ENCODE assay signal across 19 cellular contexts in the genomic region with DNA sequence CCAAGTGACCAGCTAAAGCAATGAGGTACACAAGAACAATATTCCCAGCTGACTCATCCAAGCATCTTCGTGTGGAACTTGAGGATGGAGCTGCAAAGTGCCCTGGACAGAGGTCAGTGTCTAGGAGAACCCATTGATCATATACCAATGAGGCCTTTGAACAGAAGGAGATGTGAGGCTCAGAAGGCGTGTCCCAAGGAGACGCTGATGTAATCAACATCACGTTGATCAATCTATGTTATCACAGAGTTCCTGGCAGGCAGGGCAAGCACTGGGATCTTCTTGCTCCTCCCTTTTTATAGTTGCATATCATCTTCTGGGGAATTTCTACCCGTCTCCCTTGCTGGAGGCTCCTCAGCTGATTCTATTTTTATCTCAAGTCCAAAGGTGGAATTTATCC.
DNase-seq lines count a peak whose midpoint lies in the region; ATAC-seq and TF ChIP-seq lines count a peak whose summit lies in the region.
"Had no signal": no experiment of that assay in that cellular context is flagged by ENCODE, and none has a peak within 500 bp of the region (broad histone marks: within the 10 kb centered on the region; RNA-seq: fewer than 3 reads in every experiment).

No MANE protein-coding gene starts in this region.

- H3K14ac ChIP-seq in H9 (ENCODE audit: insufficient read depth, low read length), result no peak overlapping the region

- H4K8ac ChIP-seq in H9 (replicated peaks; ENCODE audit: insufficient read length, low read depth, low read length), result peak overlapping the region; percentile 60

- no peak for TF ChIP-seq EP300 in transverse colon (IDR thresholded peaks at IDR 0.05; ENCODE audit: low read depth)

- H2BK5ac ChIP-seq in H9 (ENCODE audit: insufficient read length, low read length), result no peak overlapping the region

- CTCF ChIA-PET in HEK293T (lab: Yijun Ruan, JAX), result no interaction called here

- no peak overlapping the region for H3K4me3 ChIP-seq in transverse colon
- H3K4me3 ChIP-seq: A549; BLaER1 treated with 17β-estradiol and CSF1 and Interleukin-3, amounts not matched to agents 10 nM and 100 nM had no signal

- no peak overlapping the region for H3K27ac Mint-ChIP-seq in H9
- H3K27ac Mint-ChIP-seq: B cell; CD4-positive, alpha-beta T cell; CD8-positive, alpha-beta T cell had no signal

- no peak overlapping the region for H3K4me3 Mint-ChIP-seq in H9
- H3K4me3 Mint-ChIP-seq: B cell; CD4-positive, alpha-beta T cell; CD8-positive, alpha-beta T cell had no signal

- H3K23me2 ChIP-seq in H9 (ENCODE audit: insufficient read length, low read depth, low read length, poor library complexity, severe bottlenecking), result no peaks in the 10 kb centered on the region

- H3K56ac ChIP-seq in H9 (ENCODE audit: insufficient read length, low read depth, low read length), result no peak overlapping the region

- H2AK5ac ChIP-seq in H9 (ENCODE audit: insufficient read length, low read length), result no peak overlapping the region

- H3K36me3 Mint-ChIP-seq in H9 (ENCODE audit: insufficient read depth in 1 of 3, low read depth in 3 of 3), result no peaks in the 10 kb centered on the region
- H3K36me3 Mint-ChIP-seq: CD8-positive, alpha-beta T cell had no signal

- no peak overlapping the region for H2BK120ac ChIP-seq in H9 (ENCODE audit: low read depth, low read length, poor library complexity, severe bottlenecking)

- H2BK12ac ChIP-seq in H9 (ENCODE audit: insufficient read length, low read depth, low read length), result no peak overlapping the region

- H4K91ac ChIP-seq in H9 (ENCODE audit: insufficient read length, low read depth, low read length), result no peak overlapping the region

- no peak overlapping the region for H3K9ac ChIP-seq in H9 (ENCODE audit: extremely low read depth, insufficient read length, low read length)
- H3K9ac ChIP-seq: BLaER1 treated with 17β-estradiol and CSF1 and Interleukin-3, amounts not matched to agents 10 nM and 100 nM had no signal

- H3K4me2 ChIP-seq in H9 (ENCODE audit: insufficient read depth, insufficient read length, low read length), result no peak overlapping the region
- H3K4me2 ChIP-seq: A549; BLaER1 treated with 17β-estradiol and CSF1 and Interleukin-3, amounts not matched to agents 10 nM and 100 nM had no signal

- intact Hi-C loops in left colon (cut with DNase I, micrococcal nuclease) (no loop called here), transverse colon (cut with DNase I; ENCODE audit: low total_unique reads) (no loop called here)

- ATAC-seq in left colon (peak; percentile 79), omental fat pad (ENCODE audit: low FRiP score) (peak; percentile 22)
- ATAC-seq: A549; CD8-positive, alpha-beta T cell had no signal

- DNase-seq in H9, result no peak
- DNase-seq in left colon, result no peak
- no peak for DNase-seq in omental fat pad (ENCODE audit: low spot score)
- DNase-seq in transverse colon, result peak; percentile 17
- DNase-seq in epidermal melanocyte (ENCODE audit: insufficient read length, low spot score), result no peak
- no peak for DNase-seq in HEK293T (ENCODE audit: extremely low spot score)
- no peak for DNase-seq in activated naive CD4-positive, alpha-beta T cell treated with Interleukin-2 at 50 U/mL for 16 hours
- DNase-seq: AML-193; Caco-2; Calu3; CD4-positive, alpha-beta T cell; CD8-positive, alpha-beta T cell; DMS79 treated with DMSO at 0.1 percent for 48 hours; GF-D8 had no signal

- TF ChIP-seq CTCF in H9 (conservative IDR thresholded peaks at IDR 0.05) (no peak), omental fat pad (IDR thresholded peaks at IDR 0.05) (no peak), transverse colon (IDR thresholded peaks at IDR 0.05) (no peak)

- H3K36me3 ChIP-seq in transverse colon, result no peaks in the 10 kb centered on the region
- H3K36me3 ChIP-seq: BLaER1 treated with 17β-estradiol and CSF1 and Interleukin-3, amounts not matched to agents 10 nM and 100 nM had no signal

- H3K23ac ChIP-seq in H9 (ENCODE audit: insufficient read length, low read depth, low read length), result no peak overlapping the region

- H3K79me2 ChIP-seq in H9 (ENCODE audit: insufficient read depth, low read length), result no peaks in the 10 kb centered on the region; the same call in 1 of the 2 replicates

- no peak overlapping the region for H4K5ac ChIP-seq in H9 (ENCODE audit: insufficient read length, low read depth, low read length)

- H3K27me3 ChIP-seq in H9 (ENCODE audit: insufficient read depth, low read length), result no peaks in the 10 kb centered on the region
- no peaks in the 10 kb centered on the region for H3K27me3 ChIP-seq in transverse colon
- H3K27me3 ChIP-seq: BLaER1 treated with 17β-estradiol and CSF1 and Interleukin-3, amounts not matched to agents 10 nM and 100 nM had no signal

- no peaks in the 10 kb centered on the region for H3K79me1 ChIP-seq in H9 (ENCODE audit: insufficient read depth, low read depth, low read length, poor library complexity, severe bottlenecking)

- POLR2A ChIA-PET in HEK293T (lab: Yijun Ruan, JAX), result no interaction called here

- no peaks in the 10 kb centered on the region for H3K9me3 Mint-ChIP-seq in H9
- H3K9me3 Mint-ChIP-seq: CD4-positive, alpha-beta T cell; CD8-positive, alpha-beta T cell had no signal

- peaks cover 24 to 28% of the 10 kb centered on the region in 2 experiments for H3K4me1 Mint-ChIP-seq in H9
- H3K4me1 Mint-ChIP-seq: B cell had no signal

- H3T11ph ChIP-seq in H9 (ENCODE audit: low read length), result no peak overlapping the region

- H4K20me1 ChIP-seq in H9 (ENCODE audit: control insufficient read depth, insufficient read depth, insufficient read length), result no peaks in the 10 kb centered on the region
- H4K20me1 ChIP-seq: BLaER1 treated with 17β-estradiol and CSF1 and Interleukin-3, amounts not matched to agents 10 nM and 100 nM had no signal

- no peaks in the 10 kb centered on the region for H3K9me3 ChIP-seq in H9 (ENCODE audit: control insufficient read depth, low read depth, low read length)
- no peaks in the 10 kb centered on the region for H3K9me3 ChIP-seq in transverse colon
- H3K9me3 ChIP-seq: A549; BLaER1 treated with 17β-estradiol and CSF1 and Interleukin-3, amounts not matched to agents 10 nM and 100 nM; Caco-2 had no signal

- in situ Hi-C loops in transverse colon (cut with MboI; ENCODE audit: low pct_ligation_motif_present in 1 of 4, low pct_unique_long_range_greater_than_20kb in 1 of 4, low sequenced_read_pairs in 3 of 4), result loop anchor here in 1 of 4 donors (25.0 kb wide), 1 partner anchor 112 kb away; no protein-coding TSS in a partner anchor

- no peaks in the 10 kb centered on the region for H3K27me3 Mint-ChIP-seq in H9 (ENCODE audit: low read depth)

- no peak overlapping the region for H2BK15ac ChIP-seq in H9 (ENCODE audit: low read depth, low read length)

- H3K4ac ChIP-seq in H9 (ENCODE audit: low read depth, low read length), result no peak overlapping the region

- H3K27ac ChIP-seq in H9 (ENCODE audit: insufficient read length, low read depth, low read length) (no peak overlapping the region), transverse colon (no peak overlapping the region)
- H3K27ac ChIP-seq: 22Rv1; A549; BLaER1 treated with 17β-estradiol and CSF1 and Interleukin-3, amounts not matched to agents 10 nM and 100 nM; C4-2B had no signal

- no CpG with 5 or more reads among the region's 5 CpGs for WGBS in H9 (ENCODE audit: extremely low coverage, insufficient read length, low lambda C conversion rate)
- WGBS in transverse colon (ENCODE audit: low coverage in 1 of 2), 2 donors, result 44 to 57% methylated on average over 1 to 5 of the region's 5 CpGs

- H3K4me1 ChIP-seq in H9 (ENCODE audit: insufficient read depth, low read length) (no peaks in the 10 kb centered on the region; the same call in 1 of the 2 replicates), transverse colon (no peaks in the 10 kb centered on the region)
- H3K4me1 ChIP-seq: A549; BLaER1 treated with 17β-estradiol and CSF1 and Interleukin-3, amounts not matched to agents 10 nM and 100 nM; Caco-2 had no signal

- H2BK20ac ChIP-seq in H9 (ENCODE audit: low read depth, low read length, poor library complexity, severe bottlenecking), result no peak overlapping the region

- H3K18ac ChIP-seq in H9 (ENCODE audit: insufficient read length, low read depth, low read length), result no peak overlapping the region

- H2AFZ ChIP-seq in H9 (ENCODE audit: low read length), result no peak overlapping the region

- TF ChIP-seq POLR2A in transverse colon (IDR thresholded peaks at IDR 0.05), result no peak

TF ChIP-seq in HEK293T, 16 proteins besides CTCF, POLR2A, EP300 and RAD21:
- no peak for TF ChIP-seq L3MBTL2 (conservative IDR thresholded peaks at IDR 0.05)
- TF ChIP-seq NFRKB (IDR thresholded peaks at IDR 0.05), result no peak
- no peak for TF ChIP-seq SUZ12 (IDR thresholded peaks at IDR 0.05)
- TF ChIP-seq FOXM1 (IDR thresholded peaks at IDR 0.05; ENCODE audit: borderline replicate concordance), result no peak
- no peak for TF ChIP-seq ELF4 (IDR thresholded peaks at IDR 0.05)
- no peak for TF ChIP-seq HDGF (IDR thresholded peaks at IDR 0.05; ENCODE audit: borderline replicate concordance)
- no peak for TF ChIP-seq SP1 (IDR thresholded peaks at IDR 0.05)
- TF ChIP-seq BHLHE40 (IDR thresholded peaks at IDR 0.05; ENCODE audit: borderline replicate concordance), result no peak
- TF ChIP-seq LEF1 (IDR thresholded peaks at IDR 0.05; ENCODE audit: borderline replicate concordance), result no peak
- TF ChIP-seq ZNF384 (IDR thresholded peaks at IDR 0.05), result no peak
- TF ChIP-seq PKNOX1 (IDR thresholded peaks at IDR 0.05), result no peak
- no peak for TF ChIP-seq FOXA1 (IDR thresholded peaks at IDR 0.05)
- TF ChIP-seq TARDBP (IDR thresholded peaks at IDR 0.05), result no peak
- TF ChIP-seq ARNT (IDR thresholded peaks at IDR 0.05), result no peak
- TF ChIP-seq FOXK2 (IDR thresholded peaks at IDR 0.05), result no peak
- no peak for TF ChIP-seq CTBP1 (IDR thresholded peaks at IDR 0.05; ENCODE audit: borderline replicate concordance)
